1 cellular context compared by ENCODE assay signal in genomic region chr11:14499560-14500180, GRCh38.
TF ChIP-seq lines count a peak whose summit lies in the region.

A gene with protein sequence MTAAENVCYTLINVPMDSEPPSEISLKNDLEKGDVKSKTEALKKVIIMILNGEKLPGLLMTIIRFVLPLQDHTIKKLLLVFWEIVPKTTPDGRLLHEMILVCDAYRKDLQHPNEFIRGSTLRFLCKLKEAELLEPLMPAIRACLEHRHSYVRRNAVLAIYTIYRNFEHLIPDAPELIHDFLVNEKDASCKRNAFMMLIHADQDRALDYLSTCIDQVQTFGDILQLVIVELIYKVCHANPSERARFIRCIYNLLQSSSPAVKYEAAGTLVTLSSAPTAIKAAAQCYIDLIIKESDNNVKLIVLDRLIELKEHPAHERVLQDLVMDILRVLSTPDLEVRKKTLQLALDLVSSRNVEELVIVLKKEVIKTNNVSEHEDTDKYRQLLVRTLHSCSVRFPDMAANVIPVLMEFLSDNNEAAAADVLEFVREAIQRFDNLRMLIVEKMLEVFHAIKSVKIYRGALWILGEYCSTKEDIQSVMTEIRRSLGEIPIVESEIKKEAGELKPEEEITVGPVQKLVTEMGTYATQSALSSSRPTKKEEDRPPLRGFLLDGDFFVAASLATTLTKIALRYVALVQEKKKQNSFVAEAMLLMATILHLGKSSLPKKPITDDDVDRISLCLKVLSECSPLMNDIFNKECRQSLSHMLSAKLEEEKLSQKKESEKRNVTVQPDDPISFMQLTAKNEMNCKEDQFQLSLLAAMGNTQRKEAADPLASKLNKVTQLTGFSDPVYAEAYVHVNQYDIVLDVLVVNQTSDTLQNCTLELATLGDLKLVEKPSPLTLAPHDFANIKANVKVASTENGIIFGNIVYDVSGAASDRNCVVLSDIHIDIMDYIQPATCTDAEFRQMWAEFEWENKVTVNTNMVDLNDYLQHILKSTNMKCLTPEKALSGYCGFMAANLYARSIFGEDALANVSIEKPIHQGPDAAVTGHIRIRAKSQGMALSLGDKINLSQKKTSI (minus strand): TSS chr11:14499811. CDS start chr11:14498928, 883 bp downstream.

TF ChIP-seq in SK-N-SH, 30 proteins besides CTCF, POLR2A, EP300 and RAD21 (continued from another document):
- TF ChIP-seq GABPA (IDR thresholded peaks at IDR 0.05; ENCODE audit: low read depth) (peak; percentile 13; the same call in 1 of the 2 replicates), ELF1 (IDR thresholded peaks at IDR 0.05) (peak; percentile 55; the same call in 1 of the 2 replicates), CHD2 (IDR thresholded peaks at IDR 0.05; ENCODE audit: low read length, partially characterized antibody) (peak; percentile 50), NRF1 (IDR thresholded peaks at IDR 0.05; ENCODE audit: low read depth, low read length) (peak; percentile 59), PBX3 (IDR thresholded peaks at IDR 0.05) (peak; percentile 17; the same call in 1 of the 2 replicates)
- TF ChIP-seq, protein P1, sequence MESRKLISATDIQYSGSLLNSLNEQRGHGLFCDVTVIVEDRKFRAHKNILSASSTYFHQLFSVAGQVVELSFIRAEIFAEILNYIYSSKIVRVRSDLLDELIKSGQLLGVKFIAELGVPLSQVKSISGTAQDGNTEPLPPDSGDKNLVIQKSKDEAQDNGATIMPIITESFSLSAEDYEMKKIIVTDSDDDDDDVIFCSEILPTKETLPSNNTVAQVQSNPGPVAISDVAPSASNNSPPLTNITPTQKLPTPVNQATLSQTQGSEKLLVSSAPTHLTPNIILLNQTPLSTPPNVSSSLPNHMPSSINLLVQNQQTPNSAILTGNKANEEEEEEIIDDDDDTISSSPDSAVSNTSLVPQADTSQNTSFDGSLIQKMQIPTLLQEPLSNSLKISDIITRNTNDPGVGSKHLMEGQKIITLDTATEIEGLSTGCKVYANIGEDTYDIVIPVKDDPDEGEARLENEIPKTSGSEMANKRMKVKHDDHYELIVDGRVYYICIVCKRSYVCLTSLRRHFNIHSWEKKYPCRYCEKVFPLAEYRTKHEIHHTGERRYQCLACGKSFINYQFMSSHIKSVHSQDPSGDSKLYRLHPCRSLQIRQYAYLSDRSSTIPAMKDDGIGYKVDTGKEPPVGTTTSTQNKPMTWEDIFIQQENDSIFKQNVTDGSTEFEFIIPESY (IDR thresholded peaks at IDR 0.05; ENCODE audit: borderline replicate concordance, low read depth): 0 out of 2 replicates have a peak, but pooled peaks have one; percentile 21
